26 cellular contexts compared by ENCODE assay signal in genomic region chr3:28022916-28023315, GRCh38.
DNase-seq lines count a peak whose midpoint lies in the region; ATAC-seq and TF ChIP-seq lines count a peak whose summit lies in the region.
"Had no signal": no experiment of that assay in that cellular context is flagged by ENCODE, and none has a peak within 500 bp of the region (broad histone marks: within the 10 kb centered on the region; RNA-seq: fewer than 3 reads in every experiment).

No MANE protein-coding gene starts in this region.

- peaks cover 12% of the 10 kb centered on the region for H3K9me3 Mint-ChIP-seq in HFFc6

- DNase-seq in HT1080 (ENCODE audit: low read depth): peak; percentile 40
- peak; percentile 12 for DNase-seq in NOMO-1 treated with dmso at 0.1 percent for 144 hours (lab: John Stamatoyannopoulos, UW; ENCODE audit: unreplicated experiment)
- DNase-seq in kidney tubule cell (ENCODE audit: low spot score): peak; percentile 53
- DNase-seq in GM10248 (ENCODE audit: extremely low spot score): no peak
- no peak for DNase-seq in stimulated activated CD4-positive, alpha-beta T cell treated with anti-CD3 and anti-CD28 coated beads, Interleukin-2, amount 100 ng/mL, for 48 hours
- DNase-seq in HFFc6: no peak
- DNase-seq: activated CD4-positive, alpha-beta memory T cell treated with anti-CD3 and anti-CD28 coated beads, Interleukin-2, amount 10 ng/mL, durations not matched to agents 7 days and 5 days; activated CD4-positive, CD25-positive, alpha-beta regulatory T cell treated with anti-CD3 and anti-CD28 coated beads, Interleukin-2, amount 50 U/mL, for 72 hours; activated naive CD8-positive, alpha-beta T cell treated with anti-CD3 and anti-CD28 coated beads, Interleukin-2, amount 10 ng/mL, durations not matched to agents 7 days and 5 days; CD4-positive, CD25-positive, alpha-beta regulatory T cell; glutamatergic neuron; H9; kidney glomerular epithelial cell; NCI-H1105; NCI-H2081 treated with DMSO at 0.1 percent for 48 hours; NCI-H345; NCI-H82; Peyer's patch; sigmoid colon; SJCRH30; stimulated activated CD4-positive, alpha-beta T cell treated with anti-CD3 and anti-CD28 coated beads, Interleukin-15, amount 100 ng/mL, for 24 hours; stimulated activated CD8-positive, alpha-beta memory T cell treated with anti-CD3 and anti-CD28 coated beads, Interleukin-4, amount 100 ng/mL, for 48 hours; transverse colon had no signal

- POLR2A ChIA-PET in GM10248 (lab: Yijun Ruan, JAX): no interaction called here

- TF ChIP-seq CTCF in GM10248 (IDR thresholded peaks at IDR 0.05; ENCODE audit: control extremely low read depth, extremely low read depth, low read depth, missing control alignments) (no peak), HFFc6 (IDR thresholded peaks at IDR 0.05) (no peak)

- H3K36me3 Mint-ChIP-seq in HFFc6 (ENCODE audit: low read depth): 0 out of 2 replicates have a peak, but pooled peaks cover 6% of the 10 kb centered on the region
- H3K36me3 Mint-ChIP-seq: CD4-positive, CD25-positive, alpha-beta regulatory T cell had no signal

- H3K4me3 Mint-ChIP-seq in HFFc6: no peak overlapping the region
- H3K4me3 Mint-ChIP-seq: activated CD4-positive, alpha-beta memory T cell treated with anti-CD3 and anti-CD28 coated beads, Interleukin-2, amount 10 ng/mL, durations not matched to agents 7 days and 5 days; activated naive CD8-positive, alpha-beta T cell treated with anti-CD3 and anti-CD28 coated beads, Interleukin-2, amount 10 ng/mL, durations not matched to agents 7 days and 5 days; central memory CD8-positive, alpha-beta T cell; H9 had no signal

- peak; percentile 44 for ATAC-seq in GM18868 (IDR thresholded peaks at IDR 0.05; ENCODE audit: unreplicated experiment)
- no peak for ATAC-seq in HG03469 (IDR thresholded peaks at IDR 0.05; ENCODE audit: unreplicated experiment)

- CTCF ChIA-PET in GM10248 (lab: Yijun Ruan, JAX): no interaction called here

- no peaks in the 10 kb centered on the region for H3K4me1 Mint-ChIP-seq in HFFc6 (ENCODE audit: low read depth)
- H3K4me1 Mint-ChIP-seq: activated CD4-positive, alpha-beta memory T cell treated with anti-CD3 and anti-CD28 coated beads, Interleukin-2, amount 10 ng/mL, durations not matched to agents 7 days and 5 days; activated naive CD8-positive, alpha-beta T cell treated with anti-CD3 and anti-CD28 coated beads, Interleukin-2, amount 10 ng/mL, durations not matched to agents 7 days and 5 days; CD4-positive, CD25-positive, alpha-beta regulatory T cell had no signal

- no peak overlapping the region for H3K27ac Mint-ChIP-seq in HFFc6
- H3K27ac Mint-ChIP-seq: activated CD4-positive, alpha-beta memory T cell treated with anti-CD3 and anti-CD28 coated beads, Interleukin-2, amount 10 ng/mL, durations not matched to agents 7 days and 5 days; activated naive CD8-positive, alpha-beta T cell treated with anti-CD3 and anti-CD28 coated beads, Interleukin-2, amount 10 ng/mL, durations not matched to agents 7 days and 5 days; CD4-positive, CD25-positive, alpha-beta regulatory T cell had no signal

- no peaks in the 10 kb centered on the region; the same call in 1 of the 2 replicates for H3K27me3 Mint-ChIP-seq in HFFc6 (ENCODE audit: insufficient read depth)
- H3K27me3 Mint-ChIP-seq: activated CD4-positive, alpha-beta memory T cell treated with anti-CD3 and anti-CD28 coated beads, Interleukin-2, amount 10 ng/mL, durations not matched to agents 7 days and 5 days; activated naive CD8-positive, alpha-beta T cell treated with anti-CD3 and anti-CD28 coated beads, Interleukin-2, amount 10 ng/mL, durations not matched to agents 7 days and 5 days; CD4-positive, CD25-positive, alpha-beta regulatory T cell; central memory CD8-positive, alpha-beta T cell had no signal

Comparison
In these comparisons a context has a peak if more than half of its experiments do, and no peak if none do; other contexts are left out.
1. DNase-seq: peak in HT1080 (single experiment), NOMO-1 treated with dmso at 0.1 percent for 144 hours (single experiment) and kidney tubule cell (single experiment); none in GM10248 (single experiment), stimulated activated CD4-positive, alpha-beta T cell treated with anti-CD3 and anti-CD28 coated beads, Interleukin-2, amount 100 ng/mL, for 48 hours (0 of 2) and HFFc6 (single experiment).